8 cellular contexts compared by ENCODE assay signal in the genomic region with DNA sequence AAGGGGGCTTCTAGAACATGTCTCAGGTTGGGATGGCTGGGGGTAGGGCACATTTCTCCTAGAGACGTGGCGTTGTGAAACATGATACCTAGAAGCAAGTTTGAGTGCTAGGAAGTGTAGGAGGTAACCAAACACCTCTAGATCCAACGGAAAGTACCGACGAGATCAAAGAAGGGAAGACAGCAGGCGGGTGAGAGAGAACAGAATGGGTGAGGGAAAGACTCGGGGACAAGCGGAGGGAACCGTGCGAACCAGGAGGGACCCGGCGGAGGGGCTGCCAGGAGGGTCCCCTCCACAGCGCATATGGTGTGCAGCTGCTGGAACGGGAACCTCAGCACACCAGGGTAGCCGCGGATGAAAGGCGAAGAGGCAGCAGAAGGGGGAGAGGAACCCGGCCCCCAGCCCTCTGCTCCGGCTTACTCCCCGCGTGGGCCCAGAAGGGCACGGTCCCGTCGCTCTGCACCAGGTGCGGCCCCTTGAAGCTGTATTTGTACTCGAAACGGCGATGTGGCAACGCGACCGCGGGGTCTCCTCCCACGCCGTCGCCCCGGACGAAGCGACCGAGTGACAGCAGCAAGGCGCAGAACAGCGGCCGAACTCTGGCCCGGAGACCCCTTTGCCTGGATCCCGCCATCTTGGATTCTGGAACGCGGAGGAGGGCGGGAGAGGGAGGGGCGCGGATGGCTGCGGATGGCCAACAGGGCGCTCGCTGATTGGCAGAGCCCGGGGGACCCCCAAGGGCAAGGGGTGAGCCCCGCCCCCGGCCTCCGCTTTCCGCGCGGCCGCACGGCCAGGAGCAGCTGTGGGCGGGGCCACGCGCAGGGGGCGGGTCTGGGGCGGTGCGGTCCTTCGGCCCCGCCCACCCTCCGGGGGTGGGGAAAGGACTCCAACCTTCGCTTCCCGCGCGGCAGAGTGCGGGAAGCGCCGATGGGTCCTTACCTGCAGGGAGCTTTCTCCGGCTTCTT. TPM values are rescaled to one million over a fixed set of nuclear protein-coding genes. Genes with fewer than 3 reads are reported as not detected.
DNase-seq lines count a peak whose midpoint lies in the region; ATAC-seq and TF ChIP-seq lines count a peak whose summit lies in the region.

A gene with protein sequence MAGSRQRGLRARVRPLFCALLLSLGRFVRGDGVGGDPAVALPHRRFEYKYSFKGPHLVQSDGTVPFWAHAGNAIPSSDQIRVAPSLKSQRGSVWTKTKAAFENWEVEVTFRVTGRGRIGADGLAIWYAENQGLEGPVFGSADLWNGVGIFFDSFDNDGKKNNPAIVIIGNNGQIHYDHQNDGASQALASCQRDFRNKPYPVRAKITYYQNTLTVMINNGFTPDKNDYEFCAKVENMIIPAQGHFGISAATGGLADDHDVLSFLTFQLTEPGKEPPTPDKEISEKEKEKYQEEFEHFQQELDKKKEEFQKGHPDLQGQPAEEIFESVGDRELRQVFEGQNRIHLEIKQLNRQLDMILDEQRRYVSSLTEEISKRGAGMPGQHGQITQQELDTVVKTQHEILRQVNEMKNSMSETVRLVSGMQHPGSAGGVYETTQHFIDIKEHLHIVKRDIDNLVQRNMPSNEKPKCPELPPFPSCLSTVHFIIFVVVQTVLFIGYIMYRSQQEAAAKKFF (minus strand): TSS at position 655 of the 965 bp plus-strand sequence. CDS start 21 bp downstream, at position 634.

- peaks cover 23 to 29% of the 10 kb centered on the region in 2 experiments for H3K36me3 ChIP-seq in SK-N-SH (replicated peaks in 1 of 2; ENCODE audit: control insufficient read depth in 1 of 2, insufficient read depth in 2 of 2, low read length in 1 of 2)

- peak; percentile 99 for DNase-seq in GM10248 (ENCODE audit: extremely low spot score)
- peak; percentile 96 for DNase-seq in NCI-H1092 (lab: John Stamatoyannopoulos, UW)
- DNase-seq in SK-N-SH: peak; percentile 98
- DNase-seq in activated naive CD4-positive, alpha-beta T cell treated with anti-CD3 and anti-CD28 coated beads, Interleukin-2, amount 50 U/mL, for 16 hours: peak; percentile 95
- peak; percentile 95 for DNase-seq in germinal center (ENCODE audit: low spot score)
- DNase-seq in non-pigmented ciliary epithelial cell (ENCODE audit: low read depth): peak; percentile 70
- peak; percentile 45 to 99 (median 94) for DNase-seq in substantia nigra (lab: John Stamatoyannopoulos, UW)

- H3K9me3 ChIP-seq in SK-N-SH: no peaks in the 10 kb centered on the region

- peaks cover 23% of the 10 kb centered on the region for H4K20me1 ChIP-seq in SK-N-SH (ENCODE audit: insufficient read depth)

- H3F3A ChIP-seq in SK-N-SH (replicated peaks; ENCODE audit: insufficient read depth): peaks cover 3% of the 10 kb centered on the region

- H3K79me2 ChIP-seq in SK-N-SH (ENCODE audit: insufficient read depth): peaks cover 48% of the 10 kb centered on the region

- H3K27me3 ChIP-seq in SK-N-SH (ENCODE audit: insufficient read depth): no peaks in the 10 kb centered on the region

- H3K27ac ChIP-seq in SK-N-SH (ENCODE audit: low read depth in 2 of 2, low read length in 1 of 2) (peak within 1 kb of the TSS; percentile 70 to 80; a peak in 3 of 4 replicates), substantia nigra (ENCODE audit: low read depth, low read length, poor library complexity, severe bottlenecking) (peak within 1 kb of the TSS; percentile 79)

- TF ChIP-seq CTCF in GM10248 (IDR thresholded peaks at IDR 0.05; ENCODE audit: control extremely low read depth, extremely low read depth, low read depth, missing control alignments) (no peak), SK-N-SH (IDR thresholded peaks at IDR 0.05) (no peak)

- H3K4me3 ChIP-seq in SK-N-SH (ENCODE audit: low read depth in 2 of 2, low read length in 1 of 2): peak within 1 kb of the TSS; percentile 87 to 89

- CTCF ChIA-PET in GM10248 (lab: Yijun Ruan, JAX) (interaction anchor here (1.1 to 3.2 kb wide), 6 partner anchors 8 to 49 kb away, joined by 3 to 12 read pairs (median 4); no protein-coding TSS in a partner anchor), SK-N-SH (lab: Yijun Ruan, JAX) (interaction anchor here (0.6 to 1.7 kb wide), 6 partner anchors 12 to 110 kb away, joined by 3 to 11 read pairs (median 3); partner anchors contain the start of gene RAX)

- TF ChIP-seq EP300 in SK-N-SH (IDR thresholded peaks at IDR 0.05; ENCODE audit: borderline replicate concordance in 1 of 2, low read depth in 1 of 2, low read length in 1 of 2): no peak

- WGBS in SK-N-SH (ENCODE audit: low lambda C conversion rate): 0% methylated on average over 14 of the region's 78 CpGs

- peaks cover 2% of the 10 kb centered on the region; the same call in 1 of the 2 replicates for H3K9me2 ChIP-seq in SK-N-SH

- TF ChIP-seq RAD21 in SK-N-SH (IDR thresholded peaks at IDR 0.05; ENCODE audit: low read length): no peak

- POLR2A ChIA-PET in GM10248 (lab: Yijun Ruan, JAX): interaction anchor here (0.7 to 1.0 kb wide), 2 partner anchors 15 to 560 kb away, joined by 3 read pairs; no protein-coding TSS in a partner anchor
- POLR2A ChIA-PET in SK-N-SH (lab: Yijun Ruan, JAX): no interaction called here

- peak within 1 kb of the TSS; percentile 96 for H3K9ac ChIP-seq in SK-N-SH

- H3K4me1 ChIP-seq in SK-N-SH (ENCODE audit: control insufficient read depth in 1 of 2, insufficient read depth in 2 of 2, low read depth in 1 of 2, low read length in 1 of 2): peaks cover 9 to 11% of the 10 kb centered on the region in 2 experiments; a peak in 3 of 4 replicates

- peak within 1 kb of the TSS; percentile 93 for H2AFZ ChIP-seq in SK-N-SH (ENCODE audit: low read depth)

- peak within 1 kb of the TSS; percentile 81 for H3K4me2 ChIP-seq in SK-N-SH

- ATAC-seq in HG02610 (IDR thresholded peaks at IDR 0.05; ENCODE audit: unreplicated experiment): peak; percentile 96

TF ChIP-seq in SK-N-SH, 30 proteins besides CTCF, POLR2A, EP300 and RAD21 (continues in another document):
- no peak for TF ChIP-seq MEF2A (IDR thresholded peaks at IDR 0.05; ENCODE audit: borderline replicate concordance, low read depth)
- TF ChIP-seq POLR2AphosphoS5 (IDR thresholded peaks at IDR 0.05; ENCODE audit: low read depth, low read length): peak; percentile 86
- TF ChIP-seq GABPA (IDR thresholded peaks at IDR 0.05; ENCODE audit: low read depth): no peak
- no peak for TF ChIP-seq EZH2phosphoT487 (IDR thresholded peaks at IDR 0.05; ENCODE audit: borderline replicate concordance, low read depth)
- peak; percentile 98 for TF ChIP-seq YY1 (IDR thresholded peaks at IDR 0.05; ENCODE audit: low read depth)
- TF ChIP-seq ZBTB33 (IDR thresholded peaks at IDR 0.05; ENCODE audit: borderline replicate concordance, low read depth): no peak
- TF ChIP-seq IRF3 (IDR thresholded peaks at IDR 0.05; ENCODE audit: low read depth, low read length): 0 out of 2 replicates have a peak, but pooled peaks have one; percentile 3
- TF ChIP-seq RCOR1 (IDR thresholded peaks at IDR 0.05; ENCODE audit: low read length): no peak
- TF ChIP-seq FOSL2 (IDR thresholded peaks at IDR 0.05; ENCODE audit: borderline replicate concordance, low read depth): no peak
- no peak; the same call in 1 of the 2 replicates for TF ChIP-seq SIN3A (IDR thresholded peaks at IDR 0.05; ENCODE audit: borderline replicate concordance, low read depth, low read length)
- TF ChIP-seq TCF12 (IDR thresholded peaks at IDR 0.05): 0 out of 2 replicates have a peak, but pooled peaks have one; percentile 19
- TF ChIP-seq NFIC (IDR thresholded peaks at IDR 0.05; ENCODE audit: borderline replicate concordance): no peak
- TF ChIP-seq JUND (IDR thresholded peaks at IDR 0.05): no peak
- TF ChIP-seq NRF1 (IDR thresholded peaks at IDR 0.05; ENCODE audit: low read depth, low read length): peak; percentile 64
- TF ChIP-seq FOXJ3 (CRISPR knock-in tag; IDR thresholded peaks at IDR 0.05): no peak
- TF ChIP-seq MXI1 (IDR thresholded peaks at IDR 0.05; ENCODE audit: low read depth, low read length): peak; percentile 83
- TF ChIP-seq, protein P1, sequence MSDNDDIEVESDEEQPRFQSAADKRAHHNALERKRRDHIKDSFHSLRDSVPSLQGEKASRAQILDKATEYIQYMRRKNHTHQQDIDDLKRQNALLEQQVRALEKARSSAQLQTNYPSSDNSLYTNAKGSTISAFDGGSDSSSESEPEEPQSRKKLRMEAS (IDR thresholded peaks at IDR 0.05; ENCODE audit: low read depth): peak; percentile 49; the same call in 1 of the 2 replicates
- no peak for TF ChIP-seq ELF1 (IDR thresholded peaks at IDR 0.05)
- TF ChIP-seq FOXM1 (IDR thresholded peaks at IDR 0.05; ENCODE audit: low read depth): no peak
- 0 out of 2 replicates have a peak, but pooled peaks have one; percentile 11 for TF ChIP-seq TEAD4 (IDR thresholded peaks at IDR 0.05; ENCODE audit: borderline replicate concordance, insufficient read depth)

RNA-seq across cellular contexts. Expression of the gene that starts here (rescaled TPM):
- 43.4 and 56.5 TPM in 2 replicates for polyA plus RNA-seq in SK-N-SH (2012; rRNA removed)
- polyA plus RNA-seq in SK-N-SH (2012; cell fraction: cytosol; rRNA removed): 53.7 and 54.8 TPM in 2 replicates
- polyA plus RNA-seq in SK-N-SH (2012; cell fraction: nucleus; rRNA removed): 41.3 and 49.7 TPM in 2 replicates

Comparison
In these comparisons a context has a peak if more than half of its experiments do, and no peak if none do; other contexts are left out.
1. Peak in every context shown above with its lines: DNase-seq, ATAC-seq, H3K4me3 ChIP-seq and H3K27ac ChIP-seq.